In genomic region chr6:157885876-157886275, GRCh38 we compare ENCODE assay signal across 14 cellular contexts.
DNase-seq lines count a peak whose midpoint lies in the region; ATAC-seq, FAIRE-seq and TF ChIP-seq lines count a peak whose summit lies in the region.
"Had no signal": no experiment of that assay in that cellular context is flagged by ENCODE, and none has a peak within 500 bp of the region (broad histone marks: within the 10 kb centered on the region; RNA-seq: fewer than 3 reads in every experiment).

No MANE protein-coding gene starts in this region.

- H3K4me3 ChIP-seq in K562, result no peak overlapping the region
- H3K4me3 ChIP-seq: pancreas had no signal

- in situ Hi-C loops in K562 (cut with MboI), result no loop called here

- no peak for TF ChIP-seq EP300 in K562 (IDR thresholded peaks at IDR 0.05; ENCODE audit: low read length)

- peaks cover 35% of the 10 kb centered on the region for H3K4me1 Mint-ChIP-seq in activated B cell treated with CpG ODN at 0.5 μM for 24 hours
- H3K4me1 Mint-ChIP-seq in stimulated activated naive B cell treated with anti-CD40 and anti-IgM and Interleukin-4, amounts not matched to agents 10 μg/mL and 1 μg/mL and 100 μg/mL, for 72 hours, result peaks cover 22 to 71% of the 10 kb centered on the region in 2 donors

- H3K36me3 ChIP-seq in K562 (ENCODE audit: control insufficient read depth, insufficient read depth, low read length), result peaks cover 94% of the 10 kb centered on the region

- H3K9me3 ChIP-seq in K562 (replicated peaks; ENCODE audit: control insufficient read depth, insufficient read depth, low read depth, low read length), result no peaks in the 10 kb centered on the region
- H3K9me3 ChIP-seq: pancreas had no signal

- H3K9me3 Mint-ChIP-seq in activated B cell treated with CpG ODN at 0.5 μM for 24 hours, result no peaks in the 10 kb centered on the region
- peaks cover 4 to 5% of the 10 kb centered on the region in 2 donors for H3K9me3 Mint-ChIP-seq in stimulated activated naive B cell treated with anti-CD40 and anti-IgM and Interleukin-4, amounts not matched to agents 10 μg/mL and 1 μg/mL and 100 μg/mL, for 72 hours

- TF ChIP-seq RAD21 in K562 (CRISPR knock-in tag; conservative IDR thresholded peaks at IDR 0.05 in 1 of 2, IDR thresholded peaks at IDR 0.05 in 1 of 2), result no peak

- H3K36me3 Mint-ChIP-seq in activated B cell treated with CpG ODN at 0.5 μM for 24 hours (ENCODE audit: low read depth), result peaks cover 85% of the 10 kb centered on the region
- H3K36me3 Mint-ChIP-seq in stimulated activated naive B cell treated with anti-CD40 and anti-IgM and Interleukin-4, amounts not matched to agents 10 μg/mL and 1 μg/mL and 100 μg/mL, for 72 hours, result peaks cover 55 to 77% of the 10 kb centered on the region in 2 donors

- WGBS in K562 (ENCODE audit: insufficient coverage, low coverage, missing lambda C conversion rate), result 93% methylated on average over 8 of the region's 8 CpGs

- no peaks in the 10 kb centered on the region for H3K27me3 Mint-ChIP-seq in activated B cell treated with CpG ODN at 0.5 μM for 24 hours
- no peaks in the 10 kb centered on the region for H3K27me3 Mint-ChIP-seq in stimulated activated naive B cell treated with anti-CD40 and anti-IgM and Interleukin-4, amounts not matched to agents 10 μg/mL and 1 μg/mL and 100 μg/mL, for 72 hours

- H3K9me1 ChIP-seq in K562 (ENCODE audit: control insufficient read depth, insufficient read depth, low read length), result no peaks in the 10 kb centered on the region

- no peak overlapping the region for H2AFZ ChIP-seq in K562 (ENCODE audit: low read depth, low read length)

- BruUV-seq in K562 (replicated peaks; lab: Mats Ljungman, UMichigan), result no TSS peak

- ATAC-seq in activated B cell treated with CpG ODN at 0.5 μM for 24 hours (ENCODE audit: low read depth), result no peak
- ATAC-seq in K562, result no peak
- ATAC-seq in stimulated activated naive B cell treated with anti-CD40 and anti-IgM and Interleukin-4, amounts not matched to agents 10 μg/mL and 1 μg/mL and 100 μg/mL, for 72 hours (replicated peaks), result peak; percentile 80 to 82
- ATAC-seq in Right ventricle myocardium inferior, result no peak
- no peak for ATAC-seq in GM18519 (IDR thresholded peaks at IDR 0.05; ENCODE audit: low FRiP score, unreplicated experiment)

- H3K4me1 ChIP-seq in K562 (replicated peaks in 1 of 2; ENCODE audit: control insufficient read depth in 2 of 2, insufficient read depth in 2 of 2, low read length in 2 of 2), result peaks cover 0 to 11% of the 10 kb centered on the region in 2 experiments; a peak in 3 of 5 replicates
- H3K4me1 ChIP-seq: pancreas had no signal

- H3K4me3 Mint-ChIP-seq in activated B cell treated with CpG ODN at 0.5 μM for 24 hours, result peak overlapping the region; percentile 13
- peak overlapping the region; percentile 35 to 41 for H3K4me3 Mint-ChIP-seq in stimulated activated naive B cell treated with anti-CD40 and anti-IgM and Interleukin-4, amounts not matched to agents 10 μg/mL and 1 μg/mL and 100 μg/mL, for 72 hours

- TF ChIP-seq POLR2A in K562 (conservative IDR thresholded peaks at IDR 0.05), result no peak

- no peaks in the 10 kb centered on the region for H4K20me1 ChIP-seq in K562 (replicated peaks; ENCODE audit: control insufficient read depth, insufficient read depth, low read length)

- H3K9ac ChIP-seq in K562 (ENCODE audit: insufficient read depth in 1 of 2, low read depth in 2 of 2, low read length in 2 of 2), result no peak overlapping the region

- no peak overlapping the region for H3K4me2 ChIP-seq in K562 (ENCODE audit: insufficient read depth, low read length)

- CTCF ChIA-PET in activated B cell treated with CpG ODN at 0.5 μM for 24 hours (lab: Charles Lee), result interaction anchor here (0.7 to 2.3 kb wide), 4 partner anchors 12 to 187 kb away, joined by 3 to 12 read pairs (median 7); no protein-coding TSS in a partner anchor
- CTCF ChIA-PET in K562 (lab: Yijun Ruan, JAX; ENCODE audit: low intra/inter-chr PET ratio), result no interaction called here

- H3K27ac ChIP-seq in K562 (ENCODE audit: extremely low read depth, low read depth, low read length), result no peak overlapping the region
- H3K27ac ChIP-seq: pancreas had no signal

- peaks cover 6% of the 10 kb centered on the region; the same call in 1 of the 3 replicates for H3K79me2 ChIP-seq in K562 (ENCODE audit: control insufficient read depth, insufficient read depth, low read length)

- no peak for FAIRE-seq in K562 (lab: Jason Lieb, UNC)
- FAIRE-seq: pancreas had no signal

- no peak for TF ChIP-seq CTCF in activated B cell treated with CpG ODN at 0.5 μM for 24 hours (IDR thresholded peaks at IDR 0.05)
- no peak for TF ChIP-seq CTCF in K562 (IDR thresholded peaks at IDR 0.05 in 2 of 3, conservative IDR thresholded peaks at IDR 0.05 in 1 of 3; ENCODE audit: insufficient read depth in 2 of 3, low read depth in 1 of 3, low read length in 3 of 3)

- POLR2A ChIA-PET in activated B cell treated with CpG ODN at 0.5 μM for 24 hours (lab: Charles Lee) (interaction anchor here (1.0 to 2.3 kb wide), 3 partner anchors 122 to 563 kb away, joined by 3 to 10 read pairs (median 4); no protein-coding TSS in a partner anchor), K562 (lab: Yijun Ruan, JAX) (interaction anchor here (0.6 to 1.7 kb wide), 3 partner anchors 9 to 671 kb away, joined by 3 to 4 read pairs (median 3); no protein-coding TSS in a partner anchor)

- H3K27ac Mint-ChIP-seq in activated B cell treated with CpG ODN at 0.5 μM for 24 hours, result peak overlapping the region; percentile 76
- H3K27ac Mint-ChIP-seq in stimulated activated naive B cell treated with anti-CD40 and anti-IgM and Interleukin-4, amounts not matched to agents 10 μg/mL and 1 μg/mL and 100 μg/mL, for 72 hours, result peak overlapping the region; percentile 93

- intact Hi-C loops in activated B cell treated with CpG ODN at 0.5 μM for 24 hours (cut with micrococcal nuclease), result loop anchor here (2.0 to 5.0 kb wide), 2 partner anchors 96 to 187 kb away; partner anchors contain the start of gene SYNJ2
- intact Hi-C loops in K562 (cut with micrococcal nuclease), result no loop called here
- intact Hi-C loops in Right ventricle myocardium inferior (cut with DNase I), result no loop called here

- DNase-seq in activated T-cell treated with anti-CD3 and anti-CD28 coated beads for 48 hours (ENCODE audit: low read depth), result peak; percentile 37
- no peak for DNase-seq in activated T-cell treated with anti-CD3 and anti-CD28 coated beads, Interleukin-2, amount 50 U/mL, for 1 hour
- no peak for DNase-seq in activated B cell treated with CpG ODN at 0.5 μM for 24 hours
- no peak for DNase-seq in K562 (ENCODE audit: extremely low read depth in 1 of 4, low spot score in 3 of 4)
- DNase-seq in stimulated activated naive B cell treated with anti-CD40 and anti-IgM and Interleukin-4, amounts not matched to agents 10 μg/mL and 1 μg/mL and 100 μg/mL, for 72 hours, result peak; percentile 35
- DNase-seq in central memory CD4-positive, alpha-beta T cell, result no peak
- no peak for DNase-seq in Right ventricle myocardium inferior (ENCODE audit: missing footprints)
- DNase-seq: ACHN, amniotic stem cell, left ventricle myocardium superior, NCI-H187 treated with DMSO at 0.1 percent for 48 hours, pancreas, SHP77 treated with DMSO at 0.1 percent for 48 hours had no signal

- no peaks in the 10 kb centered on the region for H3K27me3 ChIP-seq in K562 (ENCODE audit: control insufficient read depth in 2 of 2, insufficient read depth in 2 of 2, low read length in 2 of 2)
- H3K27me3 ChIP-seq: pancreas had no signal

TF ChIP-seq in K562, 482 proteins besides CTCF, POLR2A, EP300 and RAD21:
- 0 out of 2 replicates have a peak, but pooled peaks have one; percentile 59 for TF ChIP-seq ZNF282 (CRISPR knock-in tag; IDR thresholded peaks at IDR 0.05)
- TF ChIP-seq NONO (IDR thresholded peaks at IDR 0.05; ENCODE audit: low read depth in 2 of 2, low read length in 1 of 2), result no peak
- TF ChIP-seq ZNF445 (CRISPR knock-in tag; IDR thresholded peaks at IDR 0.05; ENCODE audit: low read depth), result no peak
- TF ChIP-seq FUS (optimal IDR thresholded peaks at IDR 0.05; ENCODE audit: low read depth, low read length), result no peak
- no peak for TF ChIP-seq PKNOX1 (IDR thresholded peaks at IDR 0.05)
- no peak for TF ChIP-seq E2F1 (CRISPR knock-in tag; IDR thresholded peaks at IDR 0.05)
- peak; percentile 16 for TF ChIP-seq RBM22 (IDR thresholded peaks at IDR 0.05; ENCODE audit: low read depth, low read length, poor library complexity, severe bottlenecking)

Comparison
In these comparisons a context has a peak if more than half of its experiments do, and no peak if none do; other contexts are left out.
1. DNase-seq: peak in activated T-cell treated with anti-CD3 and anti-CD28 coated beads for 48 hours (single experiment) and stimulated activated naive B cell treated with anti-CD40 and anti-IgM and Interleukin-4, amounts not matched to agents 10 μg/mL and 1 μg/mL and 100 μg/mL, for 72 hours (single experiment); none in activated T-cell treated with anti-CD3 and anti-CD28 coated beads, Interleukin-2, amount 50 U/mL, for 1 hour (single experiment), activated B cell treated with CpG ODN at 0.5 μM for 24 hours (single experiment), K562 (0 of 4), central memory CD4-positive, alpha-beta T cell (single experiment) and Right ventricle myocardium inferior (single experiment).
2. ATAC-seq: peak in stimulated activated naive B cell treated with anti-CD40 and anti-IgM and Interleukin-4, amounts not matched to agents 10 μg/mL and 1 μg/mL and 100 μg/mL, for 72 hours (2 of 2); none in activated B cell treated with CpG ODN at 0.5 μM for 24 hours (single experiment), K562 (single experiment), Right ventricle myocardium inferior (single experiment) and GM18519 (single experiment).